Comparison of ENCODE assay signal across 17 cellular contexts in the genomic region with DNA sequence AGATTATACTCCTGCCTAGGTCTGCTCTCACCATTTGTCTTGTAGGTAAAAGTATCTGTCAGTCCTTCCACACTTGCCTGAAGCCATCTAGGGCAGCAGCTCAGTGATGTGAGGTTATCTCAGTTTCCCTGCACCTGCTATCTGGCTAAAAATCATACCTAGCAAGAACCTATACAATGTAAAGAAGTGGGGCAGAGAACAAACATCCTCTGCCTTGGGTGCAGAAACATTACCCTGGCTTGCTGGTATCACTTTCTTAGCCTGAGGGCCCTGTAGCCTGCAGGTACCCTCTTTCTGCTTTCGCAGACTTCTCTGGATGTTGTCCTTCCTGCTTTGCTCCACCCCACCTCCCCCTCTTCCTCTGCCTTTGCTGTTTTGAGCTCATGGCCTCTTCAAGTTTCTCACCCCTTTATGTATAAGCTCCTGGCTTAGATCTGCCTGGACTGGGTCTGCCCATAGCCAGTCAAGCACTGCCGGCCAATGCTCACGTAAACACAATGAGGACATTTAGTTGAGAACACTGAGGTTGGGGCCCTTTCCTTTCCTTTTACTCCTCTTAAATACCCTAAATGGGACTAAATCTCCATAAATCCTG. TPM values are rescaled to one million over a fixed set of nuclear protein-coding genes. Genes with fewer than 3 reads are reported as not detected.
DNase-seq lines count a peak whose midpoint lies in the region; ATAC-seq, FAIRE-seq and TF ChIP-seq lines count a peak whose summit lies in the region.
"Had no signal": no experiment of that assay in that cellular context is flagged by ENCODE, and none has a peak within 500 bp of the region (broad histone marks: within the 10 kb centered on the region; RNA-seq: fewer than 3 reads in every experiment).

No MANE protein-coding gene starts in this region.

- peaks cover 9% of the 10 kb centered on the region for H3K9me3 Mint-ChIP-seq in GM23338

- DNase-seq in GM23338 (ENCODE audit: low spot score) (peak; percentile 41), ecto neural progenitor cell (ENCODE audit: low spot score) (peak; percentile 39), lung (ENCODE audit: low spot score) (peak; percentile 25), urothelium cell line (ENCODE audit: low spot score) (no peak), G401 (ENCODE audit: low spot score) (no peak)
- DNase-seq: C1 segment of cervical spinal cord, DMS79, GDM1, HCEC 1CT, HFFc6, IMR-90 had no signal

- no peaks in the 10 kb centered on the region for H3K4me1 ChIP-seq in GM23338 (ENCODE audit: insufficient read depth)
- peaks cover 0 to 1% of the 10 kb centered on the region in 2 donors for H3K4me1 ChIP-seq in lung (ENCODE audit: control insufficient read depth in 2 of 2, insufficient read depth in 2 of 2, low read length in 2 of 2)

- H3F3A ChIP-seq in GM23338 (replicated peaks; ENCODE audit: low read depth): no peaks in the 10 kb centered on the region

- no peaks in the 10 kb centered on the region for H3K9me2 ChIP-seq in GM23338 (ENCODE audit: insufficient read depth)

- H3K4me3 Mint-ChIP-seq in GM23338: no peak overlapping the region
- H3K4me3 Mint-ChIP-seq: B cell; CD4-positive, alpha-beta T cell; HFFc6 had no signal

- no peak overlapping the region for H2AFZ ChIP-seq in GM23338

- peak; percentile 66 for FAIRE-seq in urothelium cell line (lab: Jason Lieb, UNC)
- FAIRE-seq: A204.1, GM12892 had no signal

- 0 out of 2 replicates have a peak, but pooled peaks cover 3% of the 10 kb centered on the region for H3K27me3 ChIP-seq in GM23338 (ENCODE audit: insufficient read depth)
- H3K27me3 ChIP-seq in lung (ENCODE audit: control insufficient read depth, insufficient read depth): no peaks in the 10 kb centered on the region

- H4K20me1 ChIP-seq in GM23338 (replicated peaks; ENCODE audit: insufficient read depth): no peaks in the 10 kb centered on the region

- 83 to 94% methylated on average over 3 of the region's 3 CpGs for WGBS in lung, 2 donors

- no peaks in the 10 kb centered on the region for H3K79me2 ChIP-seq in GM23338 (replicated peaks; ENCODE audit: insufficient read depth)

- H3K27ac Mint-ChIP-seq in GM23338: no peak overlapping the region
- H3K27ac Mint-ChIP-seq: B cell; CD4-positive, alpha-beta T cell; HFFc6 had no signal

- TF ChIP-seq CTCF in GM23338 (conservative IDR thresholded peaks at IDR 0.05; ENCODE audit: low read depth in 2 of 2): no peak
- no peak for TF ChIP-seq CTCF in lung (IDR thresholded peaks at IDR 0.05; ENCODE audit: control extremely low read depth, extremely low read depth)

- H3K4me1 Mint-ChIP-seq in GM23338: peaks cover 7% of the 10 kb centered on the region

- H3K27me3 Mint-ChIP-seq in GM23338 (ENCODE audit: insufficient read depth, low read depth, poor library complexity): peaks cover 12% of the 10 kb centered on the region

- in situ Hi-C loops in G401 (cut with HindIII; ENCODE audit: low sequenced_read_pairs): no loop called here

- H3K27ac ChIP-seq in GM23338 (ENCODE audit: low read depth): no peak overlapping the region
- no peak overlapping the region for H3K27ac ChIP-seq in lung (ENCODE audit: low read depth in 1 of 2, low read length in 1 of 2)

- H3K9me3 ChIP-seq in lung (ENCODE audit: control insufficient read depth in 2 of 2, insufficient read depth in 1 of 2, low read length in 1 of 2): peaks cover 7 to 11% of the 10 kb centered on the region in 2 donors

- H3K4me2 ChIP-seq in GM23338: no peak overlapping the region

- ATAC-seq in GM23338 (no peak), lung (ENCODE audit: insufficient read depth, low FRiP score) (no peak), HG03175 (IDR thresholded peaks at IDR 0.05; ENCODE audit: unreplicated experiment) (no peak), HG02759 (IDR thresholded peaks at IDR 0.05; ENCODE audit: unreplicated experiment) (no peak)

- no peaks in the 10 kb centered on the region for H3K36me3 ChIP-seq in GM23338 (ENCODE audit: insufficient read depth)
- no peaks in the 10 kb centered on the region for H3K36me3 ChIP-seq in lung (ENCODE audit: control insufficient read depth in 2 of 2, insufficient read depth in 2 of 2, low read length in 2 of 2)

- H3K4me3 ChIP-seq in GM23338 (no peak overlapping the region), lung (no peak overlapping the region)

- peaks cover 7% of the 10 kb centered on the region; the same call in 2 of the 3 replicates for H3K36me3 Mint-ChIP-seq in GM23338 (ENCODE audit: low read depth)

TF ChIP-seq in GM23338, 12 proteins besides CTCF, POLR2A, EP300 and RAD21 (continues in another document):
- TF ChIP-seq EZH2phosphoT487 (IDR thresholded peaks at IDR 0.05; ENCODE audit: unreplicated experiment): no peak
- no peak for TF ChIP-seq EZH2 (IDR thresholded peaks at IDR 0.05; ENCODE audit: low read depth, unreplicated experiment)
- TF ChIP-seq, protein P1, sequence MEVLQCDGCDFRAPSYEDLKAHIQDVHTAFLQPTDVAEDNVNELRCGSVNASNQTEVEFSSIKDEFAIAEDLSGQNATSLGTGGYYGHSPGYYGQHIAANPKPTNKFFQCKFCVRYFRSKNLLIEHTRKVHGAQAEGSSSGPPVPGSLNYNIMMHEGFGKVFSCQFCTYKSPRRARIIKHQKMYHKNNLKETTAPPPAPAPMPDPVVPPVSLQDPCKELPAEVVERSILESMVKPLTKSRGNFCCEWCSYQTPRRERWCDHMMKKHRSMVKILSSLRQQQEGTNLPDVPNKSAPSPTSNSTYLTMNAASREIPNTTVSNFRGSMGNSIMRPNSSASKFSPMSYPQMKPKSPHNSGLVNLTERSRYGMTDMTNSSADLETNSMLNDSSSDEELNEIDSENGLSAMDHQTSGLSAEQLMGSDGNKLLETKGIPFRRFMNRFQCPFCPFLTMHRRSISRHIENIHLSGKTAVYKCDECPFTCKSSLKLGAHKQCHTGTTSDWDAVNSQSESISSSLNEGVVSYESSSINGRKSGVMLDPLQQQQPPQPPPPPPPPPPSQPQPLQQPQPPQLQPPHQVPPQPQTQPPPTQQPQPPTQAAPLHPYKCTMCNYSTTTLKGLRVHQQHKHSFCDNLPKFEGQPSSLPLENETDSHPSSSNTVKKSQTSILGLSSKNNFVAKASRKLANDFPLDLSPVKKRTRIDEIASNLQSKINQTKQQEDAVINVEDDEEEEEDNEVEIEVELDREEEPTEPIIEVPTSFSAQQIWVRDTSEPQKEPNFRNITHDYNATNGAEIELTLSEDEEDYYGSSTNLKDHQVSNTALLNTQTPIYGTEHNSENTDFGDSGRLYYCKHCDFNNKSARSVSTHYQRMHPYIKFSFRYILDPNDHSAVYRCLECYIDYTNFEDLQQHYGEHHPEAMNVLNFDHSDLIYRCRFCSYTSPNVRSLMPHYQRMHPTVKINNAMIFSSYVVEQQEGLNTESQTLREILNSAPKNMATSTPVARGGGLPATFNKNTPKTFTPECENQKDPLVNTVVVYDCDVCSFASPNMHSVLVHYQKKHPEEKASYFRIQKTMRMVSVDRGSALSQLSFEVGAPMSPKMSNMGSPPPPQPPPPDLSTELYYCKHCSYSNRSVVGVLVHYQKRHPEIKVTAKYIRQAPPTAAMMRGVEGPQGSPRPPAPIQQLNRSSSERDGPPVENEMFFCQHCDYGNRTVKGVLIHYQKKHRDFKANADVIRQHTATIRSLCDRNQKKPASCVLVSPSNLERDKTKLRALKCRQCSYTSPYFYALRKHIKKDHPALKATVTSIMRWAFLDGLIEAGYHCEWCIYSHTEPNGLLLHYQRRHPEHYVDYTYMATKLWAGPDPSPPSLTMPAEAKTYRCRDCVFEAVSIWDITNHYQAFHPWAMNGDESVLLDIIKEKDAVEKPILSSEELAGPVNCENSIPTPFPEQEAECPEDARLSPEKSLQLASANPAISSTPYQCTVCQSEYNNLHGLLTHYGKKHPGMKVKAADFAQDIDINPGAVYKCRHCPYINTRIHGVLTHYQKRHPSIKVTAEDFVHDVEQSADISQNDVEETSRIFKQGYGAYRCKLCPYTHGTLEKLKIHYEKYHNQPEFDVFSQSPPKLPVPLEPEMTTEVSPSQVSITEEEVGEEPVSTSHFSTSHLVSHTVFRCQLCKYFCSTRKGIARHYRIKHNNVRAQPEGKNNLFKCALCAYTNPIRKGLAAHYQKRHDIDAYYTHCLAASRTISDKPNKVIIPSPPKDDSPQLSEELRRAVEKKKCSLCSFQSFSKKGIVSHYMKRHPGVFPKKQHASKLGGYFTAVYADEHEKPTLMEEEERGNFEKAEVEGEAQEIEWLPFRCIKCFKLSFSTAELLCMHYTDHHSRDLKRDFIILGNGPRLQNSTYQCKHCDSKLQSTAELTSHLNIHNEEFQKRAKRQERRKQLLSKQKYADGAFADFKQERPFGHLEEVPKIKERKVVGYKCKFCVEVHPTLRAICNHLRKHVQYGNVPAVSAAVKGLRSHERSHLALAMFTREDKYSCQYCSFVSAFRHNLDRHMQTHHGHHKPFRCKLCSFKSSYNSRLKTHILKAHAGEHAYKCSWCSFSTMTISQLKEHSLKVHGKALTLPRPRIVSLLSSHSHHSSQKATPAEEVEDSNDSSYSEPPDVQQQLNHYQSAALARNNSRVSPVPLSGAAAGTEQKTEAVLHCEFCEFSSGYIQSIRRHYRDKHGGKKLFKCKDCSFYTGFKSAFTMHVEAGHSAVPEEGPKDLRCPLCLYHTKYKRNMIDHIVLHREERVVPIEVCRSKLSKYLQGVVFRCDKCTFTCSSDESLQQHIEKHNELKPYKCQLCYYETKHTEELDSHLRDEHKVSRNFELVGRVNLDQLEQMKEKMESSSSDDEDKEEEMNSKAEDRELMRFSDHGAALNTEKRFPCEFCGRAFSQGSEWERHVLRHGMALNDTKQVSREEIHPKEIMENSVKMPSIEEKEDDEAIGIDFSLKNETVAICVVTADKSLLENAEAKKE (CRISPR knock-in tag; IDR thresholded peaks at IDR 0.05): no peak

RNA-seq across cellular contexts. Expression of a gene that starts 8.7 kb away (rescaled TPM):
- total RNA-seq in GM23338 (2014; rRNA removed; shearing (Covaris generic)): 3.7 and 5.1 TPM in 2 replicates
- polyA plus RNA-seq in GM23338 (2016; fragmentation: Nextera tagmentation; extraction: Ambion mirVana): 0.74 and 0.99 TPM in 2 replicates
- total RNA-seq in lung: 10 to 100 TPM in 1 of 2 donors, 1 to 10 TPM in 1; 7.2 to 41.7 TPM
- polyA plus RNA-seq in lung: 1 to 10 TPM in 1 of 2 donors, under 1 TPM in 1; 0.91 to 1.5 TPM
- under 0.01 and 0.10 TPM in 2 replicates for total RNA-seq in G401 (2014; rRNA removed; shearing (Covaris generic))

Comparison
In these comparisons a context has a peak if more than half of its experiments do, and no peak if none do; other contexts are left out.
1. DNase-seq: peak in GM23338 (single experiment), ecto neural progenitor cell (single experiment) and lung (single experiment); none in urothelium cell line (single experiment) and G401 (single experiment).